ENCODE assay signal across 20 cellular contexts in genomic region chr14:63404906-63405305, GRCh38.
"Had no signal": no experiment of that assay in that cellular context is flagged by ENCODE, and none has a peak within 500 bp of the region (broad histone marks: within the 10 kb centered on the region; RNA-seq: fewer than 3 reads in every experiment).

No MANE protein-coding gene starts in this region.

- DNase-seq: activated CD4-positive, alpha-beta memory T cell treated with anti-CD3 and anti-CD28 coated beads, Interleukin-2, amount 10 ng/mL, durations not matched to agents 7 days and 5 days; activated CD4-positive, alpha-beta T cell treated with anti-CD3 and anti-CD28 coated beads for 4 hours; activated CD8-positive, alpha-beta memory T cell treated with anti-CD3 and anti-CD28 coated beads, Interleukin-2, amount 50 U/mL, for 4 hours; activated gamma-delta T cell treated with Interleukin-2 at 50 U/mL for 16 hours; activated T-cell treated with anti-CD3 and anti-CD28 coated beads, Interleukin-2, amount 50 U/mL, for 72 hours; amniotic stem cell; effector CD8-positive, alpha-beta T cell; immature natural killer cell; posterior cingulate gyrus; stimulated activated CD4-positive, alpha-beta T cell treated with anti-CD3 and anti-CD28 coated beads, Interleukin-4, amount 100 ng/mL, for 24 hours; stimulated activated CD8-positive, alpha-beta memory T cell treated with anti-CD3 and anti-CD28 coated beads, Interleukin-4, amount 100 ng/mL, for 48 hours; stimulated activated naive CD4-positive, alpha-beta T cell treated with Interleukin-2 at 50 U/mL for 16 hours; T-helper 1 cell had no signal

- H3K27ac ChIP-seq: foreskin keratinocyte, neutrophil, right atrium auricular region, skin epidermis, suprapubic skin had no signal

- H3K27me3 ChIP-seq: foreskin keratinocyte, neutrophil, right atrium auricular region, suprapubic skin had no signal

- H3K9me3 ChIP-seq: neutrophil, right atrium auricular region, suprapubic skin had no signal

- H3K9me3 Mint-ChIP-seq: activated CD4-positive, alpha-beta memory T cell treated with anti-CD3 and anti-CD28 coated beads, Interleukin-2, amount 10 ng/mL, durations not matched to agents 7 days and 5 days; activated T-cell treated with anti-CD3 and anti-CD28 coated beads, Interleukin-2, amount 50 U/mL, for 72 hours; immature natural killer cell; type B pancreatic cell had no signal

- H3K4me3 ChIP-seq: right atrium auricular region, skin epidermis, suprapubic skin had no signal

- H3K4me1 ChIP-seq: foreskin keratinocyte, suprapubic skin had no signal

- H3K27me3 Mint-ChIP-seq: activated CD4-positive, alpha-beta memory T cell treated with anti-CD3 and anti-CD28 coated beads, Interleukin-2, amount 10 ng/mL, durations not matched to agents 7 days and 5 days; activated naive CD8-positive, alpha-beta T cell; type B pancreatic cell had no signal

- H3K27ac Mint-ChIP-seq: activated CD4-positive, alpha-beta memory T cell treated with anti-CD3 and anti-CD28 coated beads, Interleukin-2, amount 10 ng/mL, durations not matched to agents 7 days and 5 days; activated naive CD8-positive, alpha-beta T cell; activated T-cell treated with anti-CD3 and anti-CD28 coated beads, Interleukin-2, amount 50 U/mL, for 72 hours; type B pancreatic cell had no signal

- H3K36me3 ChIP-seq: neutrophil, right atrium auricular region had no signal

- H3K4me3 Mint-ChIP-seq: activated CD4-positive, alpha-beta memory T cell treated with anti-CD3 and anti-CD28 coated beads, Interleukin-2, amount 10 ng/mL, durations not matched to agents 7 days and 5 days; activated naive CD8-positive, alpha-beta T cell; activated T-cell treated with anti-CD3 and anti-CD28 coated beads, Interleukin-2, amount 50 U/mL, for 72 hours; immature natural killer cell; type B pancreatic cell had no signal
